In the genomic region with DNA sequence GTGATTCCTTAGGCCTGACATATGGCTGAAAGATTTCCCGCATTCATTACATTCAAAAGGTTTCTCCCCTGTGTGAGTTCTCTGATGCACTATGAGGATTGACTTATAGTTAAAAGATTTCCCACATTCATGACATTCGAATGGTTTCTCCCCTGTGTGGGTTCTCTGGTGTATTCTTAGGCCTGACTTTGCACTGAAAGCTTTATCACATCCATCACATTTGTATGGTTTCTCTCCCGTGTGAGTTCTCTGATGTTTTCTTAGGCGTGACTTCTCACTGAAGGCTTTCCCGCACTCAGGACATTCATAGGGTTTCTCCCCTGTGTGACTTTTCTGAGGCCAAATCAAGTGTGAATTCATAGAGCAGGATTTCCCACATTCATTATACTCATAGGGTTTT, we compare ENCODE assay signal across 21 cellular contexts. TPM values are rescaled to one million over a fixed set of nuclear protein-coding genes. Genes with fewer than 3 reads are reported as not detected.
DNase-seq lines count a peak whose midpoint lies in the region; ATAC-seq, FAIRE-seq and TF ChIP-seq lines count a peak whose summit lies in the region.
"Had no signal": no experiment of that assay in that cellular context is flagged by ENCODE, and none has a peak within 500 bp of the region (broad histone marks: within the 10 kb centered on the region; RNA-seq: fewer than 3 reads in every experiment).

No MANE protein-coding gene starts in this region.

- no peaks in the 10 kb centered on the region for H3K4me1 ChIP-seq in small intestine (ENCODE audit: control insufficient read depth in 2 of 2, insufficient read depth in 1 of 2, low read depth in 1 of 2, low read length in 1 of 2)
- H3K4me1 ChIP-seq: body of pancreas, spleen had no signal

- TF ChIP-seq CTCF in epithelial cell of proximal tubule (conservative IDR thresholded peaks at IDR 0.05; ENCODE audit: low read depth, low read length) (no peak), progenitor cell of endocrine pancreas (IDR thresholded peaks at IDR 0.05; ENCODE audit: unreplicated experiment) (no peak)

- H3K36me3 ChIP-seq in small intestine (ENCODE audit: control insufficient read depth in 2 of 2, insufficient read depth in 2 of 2, low read length in 2 of 2), result peaks cover 6 to 15% of the 10 kb centered on the region in 2 donors

- H3K27ac ChIP-seq in small intestine (ENCODE audit: low read depth in 1 of 2, low read length in 1 of 2), result no peak overlapping the region
- H3K27ac ChIP-seq: 22Rv1, body of pancreas, spleen had no signal

- no peak for FAIRE-seq in small intestine (lab: Jason Lieb, UNC)
- FAIRE-seq: TTC549 had no signal

- H3K9me3 Mint-ChIP-seq in progenitor cell of endocrine pancreas (ENCODE audit: low read depth), result peaks cover 66% of the 10 kb centered on the region

- H3K4me1 Mint-ChIP-seq in progenitor cell of endocrine pancreas (ENCODE audit: low read depth), result no peaks in the 10 kb centered on the region
- H3K4me1 Mint-ChIP-seq: activated CD4-positive, alpha-beta T cell treated with anti-CD3 and anti-CD28 coated beads, Interleukin-2, amount 10 ng/mL, durations not matched to agents 24 days and 14 days; IgD-negative memory B cell; nephron had no signal

- H3K27ac Mint-ChIP-seq in progenitor cell of endocrine pancreas, result peak overlapping the region; percentile 42
- H3K27ac Mint-ChIP-seq: activated CD4-positive, alpha-beta T cell treated with anti-CD3 and anti-CD28 coated beads, Interleukin-2, amount 10 ng/mL, durations not matched to agents 24 days and 14 days; IgD-negative memory B cell; nephron had no signal

- H3K27me3 ChIP-seq in small intestine (ENCODE audit: control insufficient read depth in 2 of 2, insufficient read depth in 2 of 2, low read length in 2 of 2), result peaks cover 0 to 2% of the 10 kb centered on the region in 2 donors
- H3K27me3 ChIP-seq: body of pancreas, spleen had no signal

- no peaks in the 10 kb centered on the region for H3K9me3 ChIP-seq in small intestine (ENCODE audit: control insufficient read depth, low read depth)

- peak; percentile 11 for DNase-seq in DMS 273 (lab: John Stamatoyannopoulos, UW; ENCODE audit: unreplicated experiment)
- DNase-seq in DMS 273 treated with DMSO at 0.1 percent for 48 hours (lab: John Stamatoyannopoulos, UW), result no peak
- DNase-seq in OCI-M1 (lab: John Stamatoyannopoulos, UW), result peak; percentile 45
- DNase-seq in epithelial cell of proximal tubule (ENCODE audit: low read depth), result peak; percentile 3
- DNase-seq in progenitor cell of endocrine pancreas (ENCODE audit: low spot score, unreplicated experiment), result no peak
- DNase-seq in small intestine, result no peak
- no peak for DNase-seq in activated CD8-positive, alpha-beta memory T cell treated with anti-CD3 and anti-CD28 coated beads, Interleukin-2, amount 50 U/mL, for 48 hours
- DNase-seq: activated CD4-positive, alpha-beta T cell treated with anti-CD3 and anti-CD28 coated beads, Interleukin-2, amount 10 ng/mL, durations not matched to agents 24 days and 14 days; body of pancreas; glutamatergic neuron; GOT3; NCI-H1048; NCI-H2029; posterior cingulate gyrus; spleen; stimulated activated CD8-positive, alpha-beta memory T cell treated with anti-CD3 and anti-CD28 coated beads, Interleukin-4, amount 100 ng/mL, for 48 hours had no signal

- no peak overlapping the region for H3K4me3 ChIP-seq in epithelial cell of proximal tubule (ENCODE audit: low read depth, low read length)
- H3K4me3 ChIP-seq in small intestine (ENCODE audit: low read depth in 1 of 2, low read length in 2 of 2), result no peak overlapping the region
- H3K4me3 ChIP-seq: body of pancreas, spleen had no signal

- ATAC-seq in esophagus mucosa, result no peak
- ATAC-seq: body of pancreas had no signal

- no peak overlapping the region for H3K4me3 Mint-ChIP-seq in progenitor cell of endocrine pancreas (ENCODE audit: low read depth)
- H3K4me3 Mint-ChIP-seq: activated CD4-positive, alpha-beta T cell treated with anti-CD3 and anti-CD28 coated beads, Interleukin-2, amount 10 ng/mL, durations not matched to agents 24 days and 14 days; nephron had no signal

- 96 to 99% (median 97%) methylated on average over 5 of the region's 5 CpGs for WGBS in small intestine, 3 donors

- no peaks in the 10 kb centered on the region for H3K27me3 Mint-ChIP-seq in progenitor cell of endocrine pancreas
- H3K27me3 Mint-ChIP-seq: activated CD4-positive, alpha-beta T cell treated with anti-CD3 and anti-CD28 coated beads, Interleukin-2, amount 10 ng/mL, durations not matched to agents 24 days and 14 days; IgD-negative memory B cell had no signal

- peaks cover 81% of the 10 kb centered on the region for H3K36me3 Mint-ChIP-seq in progenitor cell of endocrine pancreas (ENCODE audit: insufficient read depth)

RNA-seq across cellular contexts. Expression of a gene that starts 35.8 kb away (rescaled TPM):
- total RNA-seq in epithelial cell of proximal tubule (3.9 and 5.1 TPM in 2 replicates), progenitor cell of endocrine pancreas (10.0 and 11.8 TPM in 2 replicates), esophagus mucosa (1.5 TPM)
- 1 to 10 TPM; 1.2 to 1.8 (median 1.6) TPM for polyA plus RNA-seq in small intestine

RNA-seq across cellular contexts. Expression of a gene that starts 40.6 kb away (rescaled TPM):
- total RNA-seq in epithelial cell of proximal tubule (5.2 and 9.7 TPM in 2 replicates), progenitor cell of endocrine pancreas (17.6 and 18.8 TPM in 2 replicates), esophagus mucosa (4.7 TPM)
- 1 to 10 TPM; 1.4 to 3.4 (median 1.8) TPM for polyA plus RNA-seq in small intestine

Comparison
In these comparisons a context has a peak if more than half of its experiments do, and no peak if none do; other contexts are left out.
1. DNase-seq: peak in DMS 273 (single experiment), OCI-M1 (single experiment) and epithelial cell of proximal tubule (single experiment); none in DMS 273 treated with DMSO at 0.1 percent for 48 hours (single experiment), progenitor cell of endocrine pancreas (single experiment), small intestine (single experiment) and activated CD8-positive, alpha-beta memory T cell treated with anti-CD3 and anti-CD28 coated beads, Interleukin-2, amount 50 U/mL, for 48 hours (single experiment).